Comparison of ENCODE assay signal across 12 cellular contexts in the genomic region with DNA sequence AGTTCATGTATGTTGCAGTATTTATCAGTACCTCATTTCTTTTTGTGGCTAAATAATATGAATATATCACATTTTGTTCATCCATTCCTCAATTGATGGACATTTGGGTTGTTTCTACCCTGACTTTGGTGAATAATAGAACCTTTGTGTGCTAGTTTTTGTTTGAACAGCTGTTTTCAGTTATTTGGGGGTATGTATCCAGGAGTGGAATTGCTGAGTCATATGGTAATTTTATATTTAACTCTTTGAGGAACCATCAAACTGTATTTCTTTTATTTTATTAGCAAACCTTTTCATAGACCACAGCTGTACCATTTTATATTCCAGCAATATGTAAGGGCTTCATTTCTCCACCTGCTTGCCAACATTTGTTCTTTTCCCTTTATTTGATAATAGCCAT. TPM values are rescaled to one million over a fixed set of nuclear protein-coding genes. Genes with fewer than 3 reads are reported as not detected.
DNase-seq lines count a peak whose midpoint lies in the region; ATAC-seq and TF ChIP-seq lines count a peak whose summit lies in the region.
"Had no signal": no experiment of that assay in that cellular context is flagged by ENCODE, and none has a peak within 500 bp of the region (broad histone marks: within the 10 kb centered on the region; RNA-seq: fewer than 3 reads in every experiment).

No MANE protein-coding gene starts in this region.

- H3K9me3 ChIP-seq in CD8-positive, alpha-beta T cell (ENCODE audit: low read length), result no peaks in the 10 kb centered on the region

- CTCF ChIA-PET in BJ (lab: Yijun Ruan, JAX), result interaction anchor here (1.0 kb wide), 1 partner anchor 10 kb away, joined by 3 read pairs; no protein-coding TSS in a partner anchor
- CTCF ChIA-PET in CD8-positive, alpha-beta T cell (lab: Charles Lee), result no interaction called here

- H3K4me1 Mint-ChIP-seq in brain (peaks cover 7% of the 10 kb centered on the region), mesothelial cell of epicardium (peaks cover 5% of the 10 kb centered on the region)
- no peaks in the 10 kb centered on the region for H3K4me1 Mint-ChIP-seq in CD8-positive, alpha-beta T cell (ENCODE audit: low read depth)
- H3K4me1 Mint-ChIP-seq: nephron progenitor cell had no signal

- H3K27ac Mint-ChIP-seq in brain (peak overlapping the region in 4 of 5 experiments; percentile 10 to 78 (median 50)), mesothelial cell of epicardium (peak overlapping the region; percentile 2)
- no peak overlapping the region for H3K27ac Mint-ChIP-seq in CD8-positive, alpha-beta T cell
- H3K27ac Mint-ChIP-seq: nephron progenitor cell had no signal

- POLR2A ChIA-PET in BJ (lab: Charles Lee), result no interaction called here
- POLR2A ChIA-PET in CD8-positive, alpha-beta T cell (lab: Charles Lee), result no interaction called here

- H3K4me1 ChIP-seq in CD8-positive, alpha-beta T cell (ENCODE audit: insufficient read depth, low read length), result no peaks in the 10 kb centered on the region

- no peak overlapping the region for H3K4me3 ChIP-seq in BJ (ENCODE audit: low read depth, low read length)
- H3K4me3 ChIP-seq in CD8-positive, alpha-beta T cell (ENCODE audit: low read depth, low read length), result no peak overlapping the region

- intact Hi-C loops in CD8-positive, alpha-beta T cell (cut with DNase I, micrococcal nuclease), result no loop called here

- H3K4me3 Mint-ChIP-seq in brain (no peak overlapping the region), mesothelial cell of epicardium (no peak overlapping the region)
- no peak overlapping the region for H3K4me3 Mint-ChIP-seq in CD8-positive, alpha-beta T cell
- H3K4me3 Mint-ChIP-seq: activated naive CD4-positive, alpha-beta T cell treated with anti-CD3 and anti-CD28 coated beads for 36 hours; nephron progenitor cell had no signal

- H3K36me3 ChIP-seq in BJ (ENCODE audit: control insufficient read depth, insufficient read depth, low read length), result peaks cover 3% of the 10 kb centered on the region
- H3K36me3 ChIP-seq in CD8-positive, alpha-beta T cell (ENCODE audit: insufficient read depth, low read length), result peaks cover 18% of the 10 kb centered on the region

- DNase-seq in BJ (ENCODE audit: low read depth) (peak; percentile 40), M059J (ENCODE audit: low read depth) (peak; percentile 46), mesothelial cell of epicardium (ENCODE audit: low spot score in 2 of 2, unreplicated experiment in 2 of 2) (no peak), germinal center (ENCODE audit: low spot score) (no peak)
- no peak for DNase-seq in CD8-positive, alpha-beta T cell
- DNase-seq: activated naive CD4-positive, alpha-beta T cell treated with anti-CD3 and anti-CD28 coated beads for 36 hours; DMS153; NCI-H2107; nephron progenitor cell had no signal

- ATAC-seq in HG03196 (IDR thresholded peaks at IDR 0.05; ENCODE audit: unreplicated experiment) (no peak), HG02970 (IDR thresholded peaks at IDR 0.05; ENCODE audit: low FRiP score, unreplicated experiment) (no peak)
- no peak for ATAC-seq in CD8-positive, alpha-beta T cell

- no peak overlapping the region for H3K27ac ChIP-seq in CD8-positive, alpha-beta T cell (ENCODE audit: low read depth, low read length)

- H3K27me3 ChIP-seq in BJ (ENCODE audit: control insufficient read depth, insufficient read depth, low read length), result no peaks in the 10 kb centered on the region
- no peaks in the 10 kb centered on the region for H3K27me3 ChIP-seq in CD8-positive, alpha-beta T cell (ENCODE audit: insufficient read depth, low read length)

- H3K36me3 Mint-ChIP-seq in brain (peaks cover 61% of the 10 kb centered on the region), mesothelial cell of epicardium (peaks cover 34% of the 10 kb centered on the region)
- H3K36me3 Mint-ChIP-seq in CD8-positive, alpha-beta T cell, result peaks cover 72% of the 10 kb centered on the region

- H3K9me3 Mint-ChIP-seq in brain (no peaks in the 10 kb centered on the region), mesothelial cell of epicardium (no peaks in the 10 kb centered on the region)
- H3K9me3 Mint-ChIP-seq in CD8-positive, alpha-beta T cell, result no peaks in the 10 kb centered on the region
- H3K9me3 Mint-ChIP-seq: activated naive CD4-positive, alpha-beta T cell treated with anti-CD3 and anti-CD28 coated beads for 36 hours; nephron progenitor cell had no signal

- H3K27me3 Mint-ChIP-seq in brain, result no peaks in the 10 kb centered on the region
- no peaks in the 10 kb centered on the region for H3K27me3 Mint-ChIP-seq in mesothelial cell of epicardium (ENCODE audit: low read depth)
- no peaks in the 10 kb centered on the region for H3K27me3 Mint-ChIP-seq in CD8-positive, alpha-beta T cell (ENCODE audit: low read depth)

- TF ChIP-seq CTCF in BJ (IDR thresholded peaks at IDR 0.05; ENCODE audit: insufficient read depth, low read depth, low read length) (no peak), brain (conservative IDR thresholded peaks at IDR 0.05) (no peak), mesothelial cell of epicardium (IDR thresholded peaks at IDR 0.05; ENCODE audit: unreplicated experiment) (no peak)
- TF ChIP-seq CTCF in CD8-positive, alpha-beta T cell (IDR thresholded peaks at IDR 0.05), result no peak

RNA-seq across cellular contexts. Expression of gene RBM5, which starts 38.4 kb away (rescaled TPM):
- polyA plus RNA-seq in BJ (2011; rRNA removed) (171 and 205 TPM in 2 replicates), brain (ENCODE audit: insufficient read depth, low read depth, low replicate concordance) (17.3 TPM)
- polyA minus RNA-seq in BJ (2011; rRNA and poly(A)+ RNA removed), result 128 and 160 TPM in 2 replicates
- 18.0 and 37.1 TPM in 2 replicates for total RNA-seq in M059J (2014; rRNA removed; shearing (Covaris generic))
- 301 to 332 TPM (median 322 TPM) in 3 replicates for total RNA-seq in mesothelial cell of epicardium
- total RNA-seq in CD8-positive, alpha-beta T cell, result 100 to 1,000 TPM; 376 to 409 TPM

Comparison
In these comparisons a context has a peak if more than half of its experiments do, and no peak if none do; other contexts are left out.
1. DNase-seq: peak in BJ (single experiment) and M059J (single experiment); none in mesothelial cell of epicardium (0 of 2), germinal center (single experiment) and CD8-positive, alpha-beta T cell (0 of 7).